29 cellular contexts compared by ENCODE assay signal in genomic region chr3:21094686-21095085, GRCh38.
DNase-seq lines count a peak whose midpoint lies in the region.
"Had no signal": no experiment of that assay in that cellular context is flagged by ENCODE, and none has a peak within 500 bp of the region (broad histone marks: within the 10 kb centered on the region; RNA-seq: fewer than 3 reads in every experiment).

No MANE protein-coding gene starts in this region.

- no peak overlapping the region for H3K4ac ChIP-seq in trophoblast cell (ENCODE audit: low read depth, low read length)

- DNase-seq in islet precursor cell (peak; percentile 54), trophoblast cell (peak; percentile 53 to 74), head of caudate nucleus (no peak)
- no peak for DNase-seq in stimulated activated CD4-positive, alpha-beta T cell treated with anti-CD3 and anti-CD28 coated beads, Interleukin-4, amount 100 ng/mL, for 4 hours
- DNase-seq: 8988T; ACHN; AML-193; BE2C; C1 segment of cervical spinal cord; Caco-2; Calu3; CD4-positive, alpha-beta memory T cell; CD4-positive, alpha-beta T cell; CD4-positive, CD25-positive, alpha-beta regulatory T cell; CD8-positive, alpha-beta memory T cell; CD8-positive, alpha-beta T cell; COR-L47; DMS 273 treated with DMSO at 0.1 percent for 48 hours; DMS153; DMS53; DMS79; DMS79 treated with DMSO at 0.1 percent for 48 hours; DND-41; EL had no signal

- H3K18ac ChIP-seq in trophoblast cell (ENCODE audit: low read length), result no peak overlapping the region

- WGBS in trophoblast cell (ENCODE audit: extremely low coverage, insufficient coverage, insufficient read length), result no CpG with 5 or more reads among the region's 2 CpGs

- no peak overlapping the region for H3K23ac ChIP-seq in trophoblast cell (ENCODE audit: low read length)

- no peak overlapping the region for H2BK5ac ChIP-seq in trophoblast cell (ENCODE audit: low read depth, low read length, poor library complexity)

- no peaks in the 10 kb centered on the region for H3K36me3 ChIP-seq in trophoblast cell (ENCODE audit: control insufficient read depth in 1 of 2, insufficient read depth in 2 of 2, low read length in 2 of 2)
- H3K36me3 ChIP-seq: BE2C; BLaER1; BLaER1 treated with 17β-estradiol and CSF1 and Interleukin-3, amounts not matched to agents 10 nM and 100 nM had no signal

- peaks cover 0 to 3% of the 10 kb centered on the region in 2 experiments for H3K4me1 ChIP-seq in trophoblast cell (ENCODE audit: control insufficient read depth in 1 of 2, insufficient read depth in 2 of 2, low read length in 2 of 2)
- H3K4me1 ChIP-seq: A549; BE2C; BLaER1; BLaER1 treated with 17β-estradiol and CSF1 and Interleukin-3, amounts not matched to agents 10 nM and 100 nM; Caco-2 had no signal

- no peaks in the 10 kb centered on the region for H3K9me3 ChIP-seq in trophoblast cell (ENCODE audit: insufficient read depth, low read depth, low read length)
- H3K9me3 ChIP-seq: A549; BE2C; BLaER1; BLaER1 treated with 17β-estradiol and CSF1 and Interleukin-3, amounts not matched to agents 10 nM and 100 nM; Caco-2 had no signal

- H3K79me2 ChIP-seq in trophoblast cell (ENCODE audit: control insufficient read depth, insufficient read depth, low read length, poor library complexity), result no peaks in the 10 kb centered on the region

- no peaks in the 10 kb centered on the region for H3K27me3 ChIP-seq in trophoblast cell (ENCODE audit: insufficient read depth, low read length)
- H3K27me3 ChIP-seq: BE2C; BLaER1; BLaER1 treated with 17β-estradiol and CSF1 and Interleukin-3, amounts not matched to agents 10 nM and 100 nM had no signal

- no peaks in the 10 kb centered on the region for H3K79me1 ChIP-seq in trophoblast cell (ENCODE audit: low read length)

- no peak overlapping the region for H3K4me2 ChIP-seq in trophoblast cell (ENCODE audit: low read length)
- H3K4me2 ChIP-seq: A549; BLaER1; BLaER1 treated with 17β-estradiol and CSF1 and Interleukin-3, amounts not matched to agents 10 nM and 100 nM had no signal

- no peak overlapping the region for H2BK12ac ChIP-seq in trophoblast cell (ENCODE audit: low read length)

- H2BK120ac ChIP-seq in trophoblast cell (ENCODE audit: insufficient read depth, low read length, poor library complexity), result no peak overlapping the region

- intact Hi-C loops in head of caudate nucleus (cut with DNase I), result no loop called here

- H2AFZ ChIP-seq in trophoblast cell (ENCODE audit: insufficient read depth, low read length, poor library complexity), result no peak overlapping the region

- H3K14ac ChIP-seq in trophoblast cell (ENCODE audit: low read length), result no peak overlapping the region

- H3K9ac ChIP-seq in trophoblast cell (ENCODE audit: low read length), result no peak overlapping the region
- H3K9ac ChIP-seq: BLaER1; BLaER1 treated with 17β-estradiol and CSF1 and Interleukin-3, amounts not matched to agents 10 nM and 100 nM had no signal

- no peak overlapping the region for H4K91ac ChIP-seq in trophoblast cell (ENCODE audit: low read depth, low read length)

- no peak overlapping the region for H3K27ac ChIP-seq in trophoblast cell (ENCODE audit: low read depth, low read length)
- H3K27ac ChIP-seq: 22Rv1; A549; BLaER1; BLaER1 treated with 17β-estradiol and CSF1 and Interleukin-3, amounts not matched to agents 10 nM and 100 nM; C4-2B had no signal

- H3K4me3 ChIP-seq in trophoblast cell (ENCODE audit: low read depth, low read length), result no peak overlapping the region
- H3K4me3 ChIP-seq: A549; BLaER1; BLaER1 treated with 17β-estradiol and CSF1 and Interleukin-3, amounts not matched to agents 10 nM and 100 nM had no signal

- H4K8ac ChIP-seq in trophoblast cell (ENCODE audit: low read depth, low read length), result no peak overlapping the region

- no peak overlapping the region for H2AK5ac ChIP-seq in trophoblast cell (ENCODE audit: low read length)

- H4K12ac ChIP-seq in trophoblast cell (ENCODE audit: low read depth, low read length), result no peak overlapping the region

Comparison
In these comparisons a context has a peak if more than half of its experiments do, and no peak if none do; other contexts are left out.
1. DNase-seq: peak in islet precursor cell (single experiment) and trophoblast cell (2 of 2); none in head of caudate nucleus (0 of 42) and stimulated activated CD4-positive, alpha-beta T cell treated with anti-CD3 and anti-CD28 coated beads, Interleukin-4, amount 100 ng/mL, for 4 hours (0 of 2).